In genomic region chr4:42292192-42292591, GRCh38 we compare ENCODE assay signal across 6 cellular contexts.
DNase-seq lines count a peak whose midpoint lies in the region; TF ChIP-seq lines count a peak whose summit lies in the region.
"Not testable (repeated sequence)": the region's sequence is repeated elsewhere in the genome, so short reads cannot be mapped to it uniquely, and the experiment has no call there.

No MANE protein-coding gene starts in this region.

- H3K9me3 Mint-ChIP-seq in endodermal cell, result not testable (repeated sequence)

- not testable (repeated sequence) for H2BK12ac ChIP-seq in neuronal stem cell (ENCODE audit: low read length)

- H4K8ac ChIP-seq in neuronal stem cell (ENCODE audit: low read depth, low read length), result peak overlapping the region; percentile 31

- not testable (repeated sequence) for H4K91ac ChIP-seq in neuronal stem cell (ENCODE audit: low read depth, low read length, poor library complexity)

- not testable (repeated sequence) for H3K27me3 ChIP-seq in HUES64 (ENCODE audit: insufficient read depth, low read length); endodermal cell (ENCODE audit: control insufficient read depth, insufficient read depth, low read length, poor library complexity, severe bottlenecking); neuronal stem cell (ENCODE audit: control insufficient read depth in 3 of 3, insufficient read depth in 3 of 3, low read depth in 1 of 3, low read length in 3 of 3)

- H3K9ac ChIP-seq in HUES64 (ENCODE audit: low read depth, low read length); endodermal cell (ENCODE audit: extremely low read depth, low read length, poor library complexity, severe bottlenecking); neuronal stem cell (ENCODE audit: low read depth, low read length, poor library complexity): not testable (repeated sequence)

- not testable (repeated sequence) for H3K4me2 ChIP-seq in neuronal stem cell (ENCODE audit: insufficient read depth, low read length, poor library complexity, severe bottlenecking)

- not testable (repeated sequence) for H2AK5ac ChIP-seq in neuronal stem cell (ENCODE audit: low read depth, low read length)

- H3K14ac ChIP-seq in neuronal stem cell (ENCODE audit: low read length), result not testable (repeated sequence)

- not testable (repeated sequence) for H3K4ac ChIP-seq in neuronal stem cell (ENCODE audit: low read length)

- not testable (repeated sequence) for H3K18ac ChIP-seq in neuronal stem cell (ENCODE audit: low read length)

- not testable (repeated sequence) for H3K4me3 ChIP-seq in HUES64 (ENCODE audit: low read length); endodermal cell (ENCODE audit: low read length); neuronal stem cell (ENCODE audit: low read length in 2 of 2)

- not testable (repeated sequence) for TF ChIP-seq CTCF in endodermal cell (conservative IDR thresholded peaks at IDR 0.05)

- H3K9me3 ChIP-seq in HUES64 (ENCODE audit: insufficient read depth, low read depth, low read length); endodermal cell (ENCODE audit: control insufficient read depth, low read length); neuronal stem cell (replicated peaks in 1 of 2; ENCODE audit: control insufficient read depth in 2 of 2, insufficient read depth in 1 of 2, low read depth in 1 of 2, low read length in 2 of 2): not testable (repeated sequence)

- not testable (repeated sequence) for H3K79me1 ChIP-seq in neuronal stem cell (ENCODE audit: low read depth, low read length)

- not testable (repeated sequence) for H2BK120ac ChIP-seq in neuronal stem cell (ENCODE audit: low read depth, low read length)

- H2BK15ac ChIP-seq in neuronal stem cell (ENCODE audit: low read length), result not testable (repeated sequence)

- peak in 38 of 58 donors; percentile 1 to 58 (median 22) for DNase-seq in anterior cingulate cortex (lab: John Stamatoyannopoulos, UW)
- not testable (repeated sequence) for DNase-seq in endodermal cell; neuronal stem cell (ENCODE audit: low spot score)
- DNase-seq in medulla oblongata (ENCODE audit: extremely low spot score), result peak; percentile 49
- peak; percentile 8 for DNase-seq in putamen (ENCODE audit: low spot score)

- peak overlapping the region; percentile 81 for H3K27ac Mint-ChIP-seq in endodermal cell

- 0 out of 2 replicates have a peak overlapping the region, but pooled peaks have one; percentile 30 for H3K27ac ChIP-seq in HUES64 (ENCODE audit: low read depth, low read length)
- H3K27ac ChIP-seq in endodermal cell (ENCODE audit: low read depth, low read length); neuronal stem cell (replicated peaks; ENCODE audit: low read length): not testable (repeated sequence)

- not testable (repeated sequence) for H3K36me3 Mint-ChIP-seq in endodermal cell (ENCODE audit: low read depth)

- not testable (repeated sequence) for H2BK5ac ChIP-seq in neuronal stem cell (ENCODE audit: low read length)

- H3K4me1 ChIP-seq in HUES64 (ENCODE audit: insufficient read depth, low read length) (peaks cover 29% of the 10 kb centered on the region), endodermal cell (ENCODE audit: control insufficient read depth, insufficient read depth, low read length) (peaks cover 18% of the 10 kb centered on the region)
- H3K4me1 ChIP-seq in neuronal stem cell (ENCODE audit: control insufficient read depth in 2 of 2, insufficient read depth in 1 of 2, low read depth in 1 of 2, low read length in 2 of 2), result not testable (repeated sequence)

- not testable (repeated sequence) for H3K27me3 Mint-ChIP-seq in endodermal cell (ENCODE audit: insufficient read depth)

- not testable (repeated sequence) for H3K23ac ChIP-seq in neuronal stem cell (ENCODE audit: low read depth, low read length, poor library complexity)

- peaks cover 56% of the 10 kb centered on the region for H3K4me1 Mint-ChIP-seq in endodermal cell

- WGBS in HUES64, result 90% methylated on average over 9 of the region's 9 CpGs
- WGBS in endodermal cell (ENCODE audit: insufficient coverage in 1 of 2, insufficient read length in 1 of 2), 2 experiments, result 93 to 100% methylated on average over 4 to 9 of the region's 9 CpGs
- WGBS in neuronal stem cell (ENCODE audit: extremely low coverage in 2 of 2, insufficient read length in 2 of 2, insufficient replicate concordance in 1 of 2), 2 donors, result no CpG with 5 or more reads among the region's 9 CpGs

- H2AFZ ChIP-seq in neuronal stem cell (ENCODE audit: low read length), result not testable (repeated sequence)

- H3K36me3 ChIP-seq in HUES64 (ENCODE audit: insufficient read depth, low read length); endodermal cell (ENCODE audit: control insufficient read depth, insufficient read depth, low read length); neuronal stem cell (replicated peaks in 1 of 2; ENCODE audit: control insufficient read depth in 2 of 2, insufficient read depth in 2 of 2, low read length in 2 of 2): not testable (repeated sequence)

- peak overlapping the region; percentile 61 for H3K4me3 Mint-ChIP-seq in endodermal cell
